ENCODE assay signal across 15 cellular contexts in the genomic region with DNA sequence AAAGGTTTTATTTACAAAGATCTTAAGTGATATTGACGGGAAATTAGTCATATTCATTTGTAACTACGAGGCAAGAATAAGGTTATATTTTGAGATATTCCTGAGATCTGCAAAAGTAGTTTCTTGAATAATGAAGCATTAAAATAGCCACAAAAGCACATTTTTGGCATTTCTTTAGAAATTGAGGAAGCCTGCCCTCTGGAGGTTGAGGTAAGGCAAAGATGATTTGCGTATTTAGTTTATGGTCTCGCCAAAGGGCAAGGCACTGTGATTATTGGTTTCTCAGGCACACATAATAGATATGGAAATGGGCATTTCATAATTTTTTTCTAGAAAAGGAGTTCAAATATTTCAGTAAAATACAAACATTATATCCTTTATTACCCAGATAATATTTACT.
A peak's percentile ranks its signal among the peaks of the same experiment; 100 is the strongest.
DNase-seq lines count a peak whose midpoint lies in the region; ATAC-seq and TF ChIP-seq lines count a peak whose summit lies in the region.
"Had no signal": no experiment of that assay in that cellular context is flagged by ENCODE, and none has a peak within 500 bp of the region (broad histone marks: within the 10 kb centered on the region; RNA-seq: fewer than 3 reads in every experiment).

No MANE protein-coding gene starts in this region.

- ATAC-seq in DND-41 (ENCODE audit: insufficient read depth, low read depth) (no peak), esophagus mucosa (no peak)
- ATAC-seq: heart left ventricle, psoas muscle had no signal

- no peaks in the 10 kb centered on the region for H3F3A ChIP-seq in neural cell (ENCODE audit: insufficient read depth, low read length, poor library complexity, severe bottlenecking)

- H3K36me3 ChIP-seq in DND-41 (ENCODE audit: insufficient read depth, low read length) (no peaks in the 10 kb centered on the region), neural cell (ENCODE audit: insufficient read depth, low read length) (no peaks in the 10 kb centered on the region)
- H3K36me3 ChIP-seq: ascending aorta, heart left ventricle, WERI-Rb-1 had no signal

- no peak overlapping the region for H2AFZ ChIP-seq in DND-41 (ENCODE audit: low read depth, low read length)
- H2AFZ ChIP-seq in neural cell (ENCODE audit: low read depth, low read length): no peak overlapping the region

- H3K9ac ChIP-seq in DND-41 (ENCODE audit: low read depth, low read length) (no peak overlapping the region), neural cell (ENCODE audit: low read length) (no peak overlapping the region)

- no peaks in the 10 kb centered on the region for H3K4me1 ChIP-seq in DND-41 (ENCODE audit: insufficient read depth, low read length)
- H3K4me1 ChIP-seq: ascending aorta, heart left ventricle, psoas muscle had no signal

- no peak for DNase-seq in DND-41
- no peak for DNase-seq in D341Med (ENCODE audit: low spot score)
- DNase-seq in SKM-1 treated with dmso at 0.1 percent for 144 hours (lab: John Stamatoyannopoulos, UW; ENCODE audit: unreplicated experiment): no peak
- DNase-seq in NCI-H1694 (lab: John Stamatoyannopoulos, UW): no peak
- DNase-seq: activated gamma-delta T cell; CD4-positive, alpha-beta memory T cell; heart left ventricle; psoas muscle; WERI-Rb-1 had no signal

- H3K27ac ChIP-seq in DND-41 (ENCODE audit: low read length) (no peak overlapping the region), VCaP (no peak overlapping the region), neural cell (ENCODE audit: low read length) (no peak overlapping the region)
- H3K27ac ChIP-seq: ascending aorta, coronary artery, heart left ventricle, psoas muscle, WERI-Rb-1 had no signal

- H3K79me2 ChIP-seq in DND-41 (ENCODE audit: insufficient read depth, low read length): no peaks in the 10 kb centered on the region
- H3K79me2 ChIP-seq in neural cell (replicated peaks; ENCODE audit: insufficient read depth, low read length): no peaks in the 10 kb centered on the region

- no peaks in the 10 kb centered on the region for H3K9me2 ChIP-seq in neural cell (ENCODE audit: insufficient read depth, low read length)

- H3K4me2 ChIP-seq in DND-41 (ENCODE audit: insufficient read depth, low read length) (no peak overlapping the region), neural cell (ENCODE audit: low read length) (no peak overlapping the region)

- TF ChIP-seq CTCF in DND-41 (IDR thresholded peaks at IDR 0.05; ENCODE audit: borderline replicate concordance, extremely low read depth, low read length, poor library complexity, severe bottlenecking) (peak; percentile 45), LNCAP (IDR thresholded peaks at IDR 0.05) (peak; percentile 41), VCaP (conservative IDR thresholded peaks at IDR 0.05) (peak; percentile 65), neural cell (IDR thresholded peaks at IDR 0.05; ENCODE audit: poor library complexity, severe bottlenecking) (peak; percentile 17)

- H3K4me3 ChIP-seq in DND-41 (ENCODE audit: low read depth in 1 of 2, low read length in 2 of 2) (no peak overlapping the region), neural cell (ENCODE audit: low read length) (no peak overlapping the region)
- H3K4me3 ChIP-seq: ascending aorta, coronary artery, heart left ventricle, psoas muscle had no signal

- no peak for TF ChIP-seq EP300 in neural cell (conservative IDR thresholded peaks at IDR 0.05; ENCODE audit: poor library complexity, severe bottlenecking)

- H4K20me1 ChIP-seq in DND-41 (ENCODE audit: insufficient read depth, low read length): no peaks in the 10 kb centered on the region
- H4K20me1 ChIP-seq in neural cell (ENCODE audit: insufficient read depth): no peaks in the 10 kb centered on the region

- no peak for TF ChIP-seq RAD21 in neural cell (conservative IDR thresholded peaks at IDR 0.05)

- H3K27me3 ChIP-seq in DND-41 (ENCODE audit: insufficient read depth, low read length, poor library complexity) (no peaks in the 10 kb centered on the region), neural cell (ENCODE audit: insufficient read depth, low read depth, low read length) (no peaks in the 10 kb centered on the region)
- H3K27me3 ChIP-seq: ascending aorta, heart left ventricle had no signal

- H3K9me3 ChIP-seq in DND-41 (ENCODE audit: insufficient read depth, low read length, severe bottlenecking) (peaks cover 4% of the 10 kb centered on the region), neural cell (ENCODE audit: low read length) (no peaks in the 10 kb centered on the region)

TF ChIP-seq in neural cell, 6 proteins besides CTCF, POLR2A, EP300 and RAD21:
- TF ChIP-seq SMC3 (conservative IDR thresholded peaks at IDR 0.05; ENCODE audit: poor library complexity) (no peak), TAF1 (IDR thresholded peaks at IDR 0.05; ENCODE audit: low read depth) (no peak), EZH2 (IDR thresholded peaks at IDR 0.05; ENCODE audit: borderline replicate concordance, insufficient read depth, low read length, poor library complexity, severe bottlenecking) (no peak), POLR2AphosphoS5 (IDR thresholded peaks at IDR 0.05) (no peak), MXI1 (conservative IDR thresholded peaks at IDR 0.05; ENCODE audit: poor library complexity, severe bottlenecking) (no peak)
- TF ChIP-seq, protein P1, sequence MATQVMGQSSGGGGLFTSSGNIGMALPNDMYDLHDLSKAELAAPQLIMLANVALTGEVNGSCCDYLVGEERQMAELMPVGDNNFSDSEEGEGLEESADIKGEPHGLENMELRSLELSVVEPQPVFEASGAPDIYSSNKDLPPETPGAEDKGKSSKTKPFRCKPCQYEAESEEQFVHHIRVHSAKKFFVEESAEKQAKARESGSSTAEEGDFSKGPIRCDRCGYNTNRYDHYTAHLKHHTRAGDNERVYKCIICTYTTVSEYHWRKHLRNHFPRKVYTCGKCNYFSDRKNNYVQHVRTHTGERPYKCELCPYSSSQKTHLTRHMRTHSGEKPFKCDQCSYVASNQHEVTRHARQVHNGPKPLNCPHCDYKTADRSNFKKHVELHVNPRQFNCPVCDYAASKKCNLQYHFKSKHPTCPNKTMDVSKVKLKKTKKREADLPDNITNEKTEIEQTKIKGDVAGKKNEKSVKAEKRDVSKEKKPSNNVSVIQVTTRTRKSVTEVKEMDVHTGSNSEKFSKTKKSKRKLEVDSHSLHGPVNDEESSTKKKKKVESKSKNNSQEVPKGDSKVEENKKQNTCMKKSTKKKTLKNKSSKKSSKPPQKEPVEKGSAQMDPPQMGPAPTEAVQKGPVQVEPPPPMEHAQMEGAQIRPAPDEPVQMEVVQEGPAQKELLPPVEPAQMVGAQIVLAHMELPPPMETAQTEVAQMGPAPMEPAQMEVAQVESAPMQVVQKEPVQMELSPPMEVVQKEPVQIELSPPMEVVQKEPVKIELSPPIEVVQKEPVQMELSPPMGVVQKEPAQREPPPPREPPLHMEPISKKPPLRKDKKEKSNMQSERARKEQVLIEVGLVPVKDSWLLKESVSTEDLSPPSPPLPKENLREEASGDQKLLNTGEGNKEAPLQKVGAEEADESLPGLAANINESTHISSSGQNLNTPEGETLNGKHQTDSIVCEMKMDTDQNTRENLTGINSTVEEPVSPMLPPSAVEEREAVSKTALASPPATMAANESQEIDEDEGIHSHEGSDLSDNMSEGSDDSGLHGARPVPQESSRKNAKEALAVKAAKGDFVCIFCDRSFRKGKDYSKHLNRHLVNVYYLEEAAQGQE (IDR thresholded peaks at IDR 0.05; ENCODE audit: borderline replicate concordance): no peak
TF ChIP-seq in neural cell: peak in this region for 0.
